ENCODE assay signal across 7 cellular contexts in genomic region chr9:111960485-111960884, GRCh38.
A peak's percentile ranks its signal among the peaks of the same experiment; 100 is the strongest.
DNase-seq lines count a peak whose midpoint lies in the region; TF ChIP-seq lines count a peak whose summit lies in the region.
"Not testable (repeated sequence)": the region's sequence is repeated elsewhere in the genome, so short reads cannot be mapped to it uniquely, and the experiment has no call there.

No MANE protein-coding gene starts in this region.

- not testable (repeated sequence) for H3K79me2 ChIP-seq in GM23248 (ENCODE audit: insufficient read depth); fibroblast of lung (ENCODE audit: control insufficient read depth, insufficient read depth, low read length)

- H3K4me2 ChIP-seq in GM23248 (ENCODE audit: unreplicated experiment): peak overlapping the region; percentile 70
- H3K4me2 ChIP-seq in fibroblast of lung (ENCODE audit: extremely low read depth, insufficient read depth, low read length); skeletal muscle satellite cell (ENCODE audit: low read length): not testable (repeated sequence)

- in situ Hi-C loops in GM23248 (cut with MboI): not testable (repeated sequence)

- DNase-seq in GM23248 (peak; percentile 49), NCI-H2171 treated with DMSO at 0.1 percent for 48 hours (lab: John Stamatoyannopoulos, UW) (peak; percentile 36)
- not testable (repeated sequence) for DNase-seq in SJCRH30; colonic mucosa; fibroblast of lung (ENCODE audit: low read depth in 2 of 2)

- not testable (repeated sequence) for H3K9me2 ChIP-seq in GM23248 (ENCODE audit: insufficient read depth)

- 13 to 20% methylated on average over 4 of the region's 4 CpGs for WGBS in GM23248 (ENCODE audit: low coverage in 1 of 2, low lambda C conversion rate in 2 of 2, missing lambda C conversion rate in 2 of 2), 2 experiments

- H3F3A ChIP-seq in GM23248 (ENCODE audit: insufficient read depth): peaks cover 56% of the 10 kb centered on the region

- H3K9ac ChIP-seq in GM23248 (peak overlapping the region; percentile 78), mucosa of stomach (ENCODE audit: low read length) (peak overlapping the region; percentile 54), skeletal muscle satellite cell (ENCODE audit: low read depth, low read length) (peak overlapping the region; percentile 86)
- H3K9ac ChIP-seq in colonic mucosa (ENCODE audit: low read depth in 2 of 2, low read length in 2 of 2); fibroblast of lung (ENCODE audit: insufficient read depth, low read length): not testable (repeated sequence)

- not testable (repeated sequence) for H2AFZ ChIP-seq in GM23248; fibroblast of lung (ENCODE audit: low read length)

- H3K27ac ChIP-seq in GM23248 (peak overlapping the region; percentile 97), SJCRH30 (peak overlapping the region; percentile 67), colonic mucosa (peak overlapping the region; percentile 58), fibroblast of lung (ENCODE audit: insufficient read depth, low read length) (peak overlapping the region; percentile 94)

- H3K4me3 ChIP-seq in GM23248; SJCRH30; colonic mucosa; fibroblast of lung (replicated peaks in 1 of 4; ENCODE audit: control extremely low read depth in 1 of 4, insufficient read depth in 1 of 4, low read depth in 3 of 4, low read length in 4 of 4); mucosa of stomach (ENCODE audit: low read length); skeletal muscle satellite cell (ENCODE audit: low read length): not testable (repeated sequence)

- intact Hi-C loops in colonic mucosa (cut with DNase I): not testable (repeated sequence)

- not testable (repeated sequence) for H4K20me1 ChIP-seq in GM23248 (ENCODE audit: insufficient read depth); fibroblast of lung (ENCODE audit: control insufficient read depth, extremely low read depth, insufficient read depth, low read length)

- not testable (repeated sequence) for TF ChIP-seq CTCF in colonic mucosa (IDR thresholded peaks at IDR 0.05); fibroblast of lung (conservative IDR thresholded peaks at IDR 0.05 in 1 of 2, IDR thresholded peaks at IDR 0.05 in 1 of 2; ENCODE audit: low read depth in 1 of 2, low read length in 2 of 2)

- H3K9me3 ChIP-seq in GM23248 (ENCODE audit: low read depth); SJCRH30 (replicated peaks); colonic mucosa; fibroblast of lung (ENCODE audit: control insufficient read depth, insufficient read depth, low read depth, low read length); mucosa of stomach (ENCODE audit: control insufficient read depth, low read length); skeletal muscle satellite cell (replicated peaks; ENCODE audit: low read length): not testable (repeated sequence)

- not testable (repeated sequence) for H3K36me3 ChIP-seq in GM23248 (ENCODE audit: low read depth); SJCRH30; colonic mucosa; fibroblast of lung (ENCODE audit: control insufficient read depth, insufficient read depth, low read length); mucosa of stomach (ENCODE audit: control insufficient read depth, insufficient read depth, low read length); skeletal muscle satellite cell (ENCODE audit: insufficient read depth, low read length)

- H3K4me1 ChIP-seq in GM23248 (ENCODE audit: insufficient read depth) (peaks cover 50% of the 10 kb centered on the region), SJCRH30 (peaks cover 54% of the 10 kb centered on the region), fibroblast of lung (ENCODE audit: control insufficient read depth, extremely low read depth, insufficient read depth, low read length) (peaks cover 30% of the 10 kb centered on the region), mucosa of stomach (ENCODE audit: control insufficient read depth, insufficient read depth, low read length) (peaks cover 76% of the 10 kb centered on the region), skeletal muscle satellite cell (ENCODE audit: control insufficient read depth, insufficient read depth, low read length) (peaks cover 55% of the 10 kb centered on the region)
- H3K4me1 ChIP-seq in colonic mucosa: not testable (repeated sequence)

- not testable (repeated sequence) for H3K27me3 ChIP-seq in GM23248 (replicated peaks; ENCODE audit: insufficient read depth); SJCRH30; colonic mucosa; fibroblast of lung (ENCODE audit: control insufficient read depth, insufficient read depth, low read length); mucosa of stomach (ENCODE audit: control insufficient read depth, insufficient read depth, low read length); skeletal muscle satellite cell (ENCODE audit: control insufficient read depth, insufficient read depth, low read length)
